2 cellular contexts compared by ENCODE assay signal in genomic region chr20:2364014-2364413, GRCh38.
TF ChIP-seq lines count a peak whose summit lies in the region.

No MANE protein-coding gene starts in this region.

TF ChIP-seq in HepG2, 621 proteins besides CTCF, POLR2A, EP300 and RAD21:
- TF ChIP-seq IKZF1 (IDR thresholded peaks at IDR 0.05) (no peak), ZNF816 (CRISPR knock-in tag; IDR thresholded peaks at IDR 0.05; ENCODE audit: borderline replicate concordance) (no peak), NFE2L2 (IDR thresholded peaks at IDR 0.05; ENCODE audit: low read length) (peak; percentile 42; the same call in 1 of the 2 replicates), ZNF180 (CRISPR knock-in tag; IDR thresholded peaks at IDR 0.05; ENCODE audit: borderline replicate concordance, low read depth) (no peak)
- TF ChIP-seq, protein P1, sequence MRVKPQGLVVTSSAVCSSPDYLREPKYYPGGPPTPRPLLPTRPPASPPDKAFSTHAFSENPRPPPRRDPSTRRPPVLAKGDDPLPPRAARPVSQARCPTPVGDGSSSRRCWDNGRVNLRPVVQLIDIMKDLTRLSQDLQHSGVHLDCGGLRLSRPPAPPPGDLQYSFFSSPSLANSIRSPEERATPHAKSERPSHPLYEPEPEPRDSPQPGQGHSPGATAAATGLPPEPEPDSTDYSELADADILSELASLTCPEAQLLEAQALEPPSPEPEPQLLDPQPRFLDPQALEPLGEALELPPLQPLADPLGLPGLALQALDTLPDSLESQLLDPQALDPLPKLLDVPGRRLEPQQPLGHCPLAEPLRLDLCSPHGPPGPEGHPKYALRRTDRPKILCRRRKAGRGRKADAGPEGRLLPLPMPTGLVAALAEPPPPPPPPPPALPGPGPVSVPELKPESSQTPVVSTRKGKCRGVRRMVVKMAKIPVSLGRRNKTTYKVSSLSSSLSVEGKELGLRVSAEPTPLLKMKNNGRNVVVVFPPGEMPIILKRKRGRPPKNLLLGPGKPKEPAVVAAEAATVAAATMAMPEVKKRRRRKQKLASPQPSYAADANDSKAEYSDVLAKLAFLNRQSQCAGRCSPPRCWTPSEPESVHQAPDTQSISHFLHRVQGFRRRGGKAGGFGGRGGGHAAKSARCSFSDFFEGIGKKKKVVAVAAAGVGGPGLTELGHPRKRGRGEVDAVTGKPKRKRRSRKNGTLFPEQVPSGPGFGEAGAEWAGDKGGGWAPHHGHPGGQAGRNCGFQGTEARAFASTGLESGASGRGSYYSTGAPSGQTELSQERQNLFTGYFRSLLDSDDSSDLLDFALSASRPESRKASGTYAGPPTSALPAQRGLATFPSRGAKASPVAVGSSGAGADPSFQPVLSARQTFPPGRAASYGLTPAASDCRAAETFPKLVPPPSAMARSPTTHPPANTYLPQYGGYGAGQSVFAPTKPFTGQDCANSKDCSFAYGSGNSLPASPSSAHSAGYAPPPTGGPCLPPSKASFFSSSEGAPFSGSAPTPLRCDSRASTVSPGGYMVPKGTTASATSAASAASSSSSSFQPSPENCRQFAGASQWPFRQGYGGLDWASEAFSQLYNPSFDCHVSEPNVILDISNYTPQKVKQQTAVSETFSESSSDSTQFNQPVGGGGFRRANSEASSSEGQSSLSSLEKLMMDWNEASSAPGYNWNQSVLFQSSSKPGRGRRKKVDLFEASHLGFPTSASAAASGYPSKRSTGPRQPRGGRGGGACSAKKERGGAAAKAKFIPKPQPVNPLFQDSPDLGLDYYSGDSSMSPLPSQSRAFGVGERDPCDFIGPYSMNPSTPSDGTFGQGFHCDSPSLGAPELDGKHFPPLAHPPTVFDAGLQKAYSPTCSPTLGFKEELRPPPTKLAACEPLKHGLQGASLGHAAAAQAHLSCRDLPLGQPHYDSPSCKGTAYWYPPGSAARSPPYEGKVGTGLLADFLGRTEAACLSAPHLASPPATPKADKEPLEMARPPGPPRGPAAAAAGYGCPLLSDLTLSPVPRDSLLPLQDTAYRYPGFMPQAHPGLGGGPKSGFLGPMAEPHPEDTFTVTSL (CRISPR knock-in tag; IDR thresholded peaks at IDR 0.05; ENCODE audit: borderline replicate concordance), result no peak

TF ChIP-seq in K562, 482 proteins besides CTCF, POLR2A, EP300 and RAD21:
- TF ChIP-seq C11orf30 (IDR thresholded peaks at IDR 0.05; ENCODE audit: low read depth) (0 out of 2 replicates have a peak, but pooled peaks have one; percentile 10), CTBP1 (IDR thresholded peaks at IDR 0.05; ENCODE audit: borderline replicate concordance) (no peak), NR2C1 (IDR thresholded peaks at IDR 0.05) (no peak), NR2C1 (tag; IDR thresholded peaks at IDR 0.05) (no peak)
